In the genomic region with DNA sequence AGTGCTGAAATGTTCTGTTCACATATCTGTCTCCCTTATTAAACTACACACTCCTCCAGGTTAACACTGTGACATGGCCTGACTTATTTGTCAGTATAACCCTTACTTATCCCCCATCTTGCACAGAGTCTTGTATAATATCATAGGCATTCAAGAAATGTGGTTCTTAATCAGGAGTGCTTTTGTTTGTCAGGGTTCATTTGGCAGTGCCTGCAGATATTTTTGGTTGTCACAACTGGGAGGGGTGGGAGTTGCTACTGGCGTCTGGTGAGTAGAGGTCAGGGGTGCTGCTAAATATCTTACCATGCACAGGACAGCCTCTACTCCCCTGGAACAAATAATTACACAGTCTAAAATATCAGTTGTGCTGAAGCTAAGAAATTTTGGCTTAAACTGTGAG, we compare ENCODE assay signal across 23 cellular contexts.
"Had no signal": no experiment of that assay in that cellular context is flagged by ENCODE, and none has a peak within 500 bp of the region (broad histone marks: within the 10 kb centered on the region; RNA-seq: fewer than 3 reads in every experiment).

No MANE protein-coding gene starts in this region.

- ATAC-seq: body of pancreas; naive thymus-derived CD4-positive, alpha-beta T cell; right lobe of liver; stimulated activated effector memory CD8-positive, alpha-beta T cell treated with anti-CD3 and anti-CD28 coated beads, Interleukin-12 subunit alpha, Interleukin-12 subunit beta, amount 100 ng/mL, for 72 hours; T-cell; WTC11 had no signal

- H3K27ac Mint-ChIP-seq: activated CD4-positive, alpha-beta memory T cell treated with anti-CD3 and anti-CD28 coated beads for 36 hours; activated naive CD8-positive, alpha-beta T cell; activated T-helper 1 cell treated with anti-CD3 and anti-CD28 coated beads, Interleukin-12 subunit alpha, Interleukin-12 subunit beta, Interleukin-2, Interleukin-4 antibody, amounts not matched to agents 30 ng/mL and 10 ng/mL and 1 ng/mL, durations not matched to agents 14 hours and 24 hours and 36 hours; naive thymus-derived CD4-positive, alpha-beta T cell; neural progenitor cell; progenitor cell of endocrine pancreas; stimulated activated effector memory CD8-positive, alpha-beta T cell treated with anti-CD3 and anti-CD28 coated beads, Interleukin-12 subunit alpha, Interleukin-12 subunit beta, amount 100 ng/mL, for 72 hours; T-cell; type B pancreatic cell; WTC11 had no signal

- H3K4me3 Mint-ChIP-seq: activated CD4-positive, alpha-beta memory T cell treated with anti-CD3 and anti-CD28 coated beads for 36 hours; activated naive CD8-positive, alpha-beta T cell; activated T-helper 1 cell treated with anti-CD3 and anti-CD28 coated beads, Interleukin-12 subunit alpha, Interleukin-12 subunit beta, Interleukin-2, Interleukin-4 antibody, amounts not matched to agents 30 ng/mL and 10 ng/mL and 1 ng/mL, durations not matched to agents 14 hours and 24 hours and 36 hours; naive thymus-derived CD4-positive, alpha-beta T cell; neural progenitor cell; stimulated activated effector memory CD8-positive, alpha-beta T cell treated with anti-CD3 and anti-CD28 coated beads, Interleukin-12 subunit alpha, Interleukin-12 subunit beta, amount 100 ng/mL, for 72 hours; T-cell; type B pancreatic cell; WTC11 had no signal

- H3K9me3 ChIP-seq: body of pancreas, colonic mucosa, right lobe of liver had no signal

- H3K4me1 Mint-ChIP-seq: naive thymus-derived CD4-positive, alpha-beta T cell; stimulated activated effector memory CD8-positive, alpha-beta T cell treated with anti-CD3 and anti-CD28 coated beads, Interleukin-12 subunit alpha, Interleukin-12 subunit beta, amount 100 ng/mL, for 72 hours; T-cell had no signal

- H3K36me3 ChIP-seq: colonic mucosa, neural progenitor cell, right lobe of liver, stomach had no signal

- H3K9me3 Mint-ChIP-seq: activated CD4-positive, alpha-beta memory T cell treated with anti-CD3 and anti-CD28 coated beads for 36 hours; activated T-helper 1 cell treated with anti-CD3 and anti-CD28 coated beads, Interleukin-12 subunit alpha, Interleukin-12 subunit beta, Interleukin-2, Interleukin-4 antibody, amounts not matched to agents 30 ng/mL and 10 ng/mL and 1 ng/mL, durations not matched to agents 14 hours and 24 hours and 36 hours; stimulated activated effector memory CD8-positive, alpha-beta T cell treated with anti-CD3 and anti-CD28 coated beads, Interleukin-12 subunit alpha, Interleukin-12 subunit beta, amount 100 ng/mL, for 72 hours; T-cell; type B pancreatic cell had no signal

- H3K36me3 Mint-ChIP-seq: activated CD4-positive, alpha-beta memory T cell treated with anti-CD3 and anti-CD28 coated beads for 36 hours; activated naive CD8-positive, alpha-beta T cell; naive thymus-derived CD4-positive, alpha-beta T cell; stimulated activated effector memory CD8-positive, alpha-beta T cell treated with anti-CD3 and anti-CD28 coated beads, Interleukin-12 subunit alpha, Interleukin-12 subunit beta, amount 100 ng/mL, for 72 hours; T-cell; type B pancreatic cell; WTC11 had no signal

- DNase-seq: activated CD4-positive, alpha-beta memory T cell treated with anti-CD3 and anti-CD28 coated beads for 36 hours; activated CD4-positive, alpha-beta T cell treated with anti-CD3 and anti-CD28 coated beads for 4 hours; activated T-cell treated with anti-CD3 and anti-CD28 coated beads for 4 hours; body of pancreas; central memory CD4-positive, alpha-beta T cell; colonic mucosa; erythroblast; foreskin melanocyte; glutamatergic neuron; mammary epithelial cell; naive thymus-derived CD4-positive, alpha-beta T cell; right lobe of liver; stimulated activated CD4-positive, alpha-beta T cell treated with anti-CD3 and anti-CD28 coated beads, Interleukin-4, amount 100 ng/mL, for 1 hour; stomach; T-cell had no signal

- H3K27ac ChIP-seq: body of pancreas, colonic mucosa, neural progenitor cell, right lobe of liver, stomach had no signal

- H3K27me3 ChIP-seq: body of pancreas, colonic mucosa, neural progenitor cell, right lobe of liver, stomach had no signal

- H3K4me2 ChIP-seq: neural progenitor cell, smooth muscle cell had no signal

- H3K27me3 Mint-ChIP-seq: progenitor cell of endocrine pancreas, type B pancreatic cell had no signal

- H3K4me1 ChIP-seq: body of pancreas, colonic mucosa, right lobe of liver, stomach had no signal

- H3K4me3 ChIP-seq: body of pancreas, colonic mucosa, neural progenitor cell, right lobe of liver, smooth muscle cell, stomach had no signal

- H3K9ac ChIP-seq: neural progenitor cell had no signal
